19 cellular contexts compared by ENCODE assay signal in genomic region chr10:101995451-101996063, GRCh38.
DNase-seq lines count a peak whose midpoint lies in the region; ATAC-seq and TF ChIP-seq lines count a peak whose summit lies in the region.
"Had no signal": no experiment of that assay in that cellular context is flagged by ENCODE, and none has a peak within 500 bp of the region (broad histone marks: within the 10 kb centered on the region; RNA-seq: fewer than 3 reads in every experiment).

No MANE protein-coding gene starts in this region.

- H4K5ac ChIP-seq in IMR-90 (ENCODE audit: low read depth, low read length) = no peak overlapping the region

- no peak overlapping the region for H2AFZ ChIP-seq in IMR-90 (replicated peaks; ENCODE audit: low read length, poor library complexity)

- H3K27me3 ChIP-seq in IMR-90 (ENCODE audit: control insufficient read depth, insufficient read depth, low read length) (no peaks in the 10 kb centered on the region), brain microvascular endothelial cell (replicated peaks) (no peaks in the 10 kb centered on the region)
- H3K27me3 ChIP-seq: BE2C, neutrophil had no signal

- in situ Hi-C loops in IMR-90 (cut with MboI; ENCODE audit: low sequenced_read_pairs) = no loop called here
- in situ Hi-C loops in brain microvascular endothelial cell (cut with HindIII; ENCODE audit: low pct_ligation_motif_present, low sequenced_read_pairs) = no loop called here

- H2BK120ac ChIP-seq in IMR-90 (ENCODE audit: low read depth, low read length) = no peak overlapping the region

- no peak overlapping the region for H3K27ac ChIP-seq in IMR-90 (ENCODE audit: insufficient read depth, low read length)
- H3K27ac ChIP-seq in brain microvascular endothelial cell = no peak overlapping the region
- H3K27ac ChIP-seq: left ventricle myocardium inferior, neutrophil had no signal

- H3K14ac ChIP-seq in IMR-90 (replicated peaks; ENCODE audit: low read depth, low read length) = no peak overlapping the region; the same call in 1 of the 2 replicates

- dilution Hi-C loops in IMR-90 (cut with HindIII; ENCODE audit: low sequenced_read_pairs, unreplicated experiment) = no loop called here

- intact Hi-C loops in IMR-90 (cut with micrococcal nuclease) = no loop called here

- peak overlapping the region; percentile 58 for H3K27ac Mint-ChIP-seq in memory B cell
- H3K27ac Mint-ChIP-seq: activated CD8-positive, alpha-beta memory T cell treated with anti-CD3 and anti-CD28 coated beads, Interleukin-2, amount 10 ng/mL, durations not matched to agents 7 days and 5 days had no signal

- TF ChIP-seq CTCF in AG10803 (conservative IDR thresholded peaks at IDR 0.05; ENCODE audit: low read length) = no peak
- no peak for TF ChIP-seq CTCF in IMR-90 (conservative IDR thresholded peaks at IDR 0.05; ENCODE audit: low read depth, low read length)
- no peak for TF ChIP-seq CTCF in brain microvascular endothelial cell (IDR thresholded peaks at IDR 0.05; ENCODE audit: low read depth, low read length, missing control alignments)

- H3K79me1 ChIP-seq in IMR-90 (ENCODE audit: low read depth in 1 of 2, low read length in 2 of 2) = peaks cover 3 to 6% of the 10 kb centered on the region in 2 experiments; a peak in 1 of 4 replicates

- H3K56ac ChIP-seq in IMR-90 (ENCODE audit: extremely low read depth, insufficient read depth, low read length) = no peak overlapping the region

- no peak overlapping the region for H3K4me3 Mint-ChIP-seq in memory B cell
- H3K4me3 Mint-ChIP-seq: activated CD8-positive, alpha-beta memory T cell treated with anti-CD3 and anti-CD28 coated beads, Interleukin-2, amount 10 ng/mL, durations not matched to agents 7 days and 5 days; effector memory CD8-positive, alpha-beta T cell had no signal

- BruUV-seq in IMR-90 (replicated peaks; lab: Mats Ljungman, UMichigan) = no TSS peak

- H3K27me3 Mint-ChIP-seq in memory B cell = no peaks in the 10 kb centered on the region
- H3K27me3 Mint-ChIP-seq: activated CD8-positive, alpha-beta memory T cell treated with anti-CD3 and anti-CD28 coated beads, Interleukin-2, amount 10 ng/mL, durations not matched to agents 7 days and 5 days; effector memory CD8-positive, alpha-beta T cell had no signal

- H2BK15ac ChIP-seq in IMR-90 (ENCODE audit: low read depth, low read length) = no peak overlapping the region

- H2BK20ac ChIP-seq in IMR-90 (ENCODE audit: low read depth, low read length) = no peak overlapping the region

- peaks cover 29% of the 10 kb centered on the region for H3K36me3 Mint-ChIP-seq in memory B cell

- peaks cover 19% of the 10 kb centered on the region for H3K4me1 Mint-ChIP-seq in memory B cell

- H3K4me1 ChIP-seq in IMR-90 (ENCODE audit: control insufficient read depth, insufficient read depth, low read length) = 0 out of 2 replicates have a peak, but pooled peaks cover 2% of the 10 kb centered on the region
- H3K4me1 ChIP-seq: BE2C had no signal

- H2AK5ac ChIP-seq in IMR-90 (ENCODE audit: low read depth, low read length) = no peak overlapping the region

- no peak overlapping the region; the same call in 1 of the 2 replicates for H3K4me2 ChIP-seq in IMR-90 (ENCODE audit: low read depth, low read length)

- H2AK9ac ChIP-seq in IMR-90 (replicated peaks; ENCODE audit: low read depth, low read length, poor library complexity) = no peak overlapping the region

- no peaks in the 10 kb centered on the region for H4K20me1 ChIP-seq in IMR-90 (ENCODE audit: insufficient read depth, low read length)

- H3K9ac ChIP-seq in IMR-90 (ENCODE audit: low read depth, low read length) = no peak overlapping the region

- H3K23ac ChIP-seq in IMR-90 (ENCODE audit: low read depth, low read length) = peak overlapping the region; percentile 52; the same call in 1 of the 2 replicates

- no peaks in the 10 kb centered on the region for H3K9me1 ChIP-seq in IMR-90 (ENCODE audit: insufficient read depth, low read length)

- no peak overlapping the region for H4K91ac ChIP-seq in IMR-90 (ENCODE audit: insufficient read depth, low read depth, low read length)

- no peak overlapping the region for H4K8ac ChIP-seq in IMR-90 (ENCODE audit: low read depth in 2 of 2, low read length in 2 of 2)

- CTCF ChIA-PET in IMR-90 (lab: Yijun Ruan, JAX) = interaction anchor here (0.5 to 1.9 kb wide), 4 partner anchors 14 to 155 kb away, joined by 3 to 14 read pairs (median 6); no protein-coding TSS in a partner anchor

- ATAC-seq in IMR-90 (ENCODE audit: low read depth) (peak; percentile 73), memory B cell (ENCODE audit: low read depth) (no peak), GM18868 (IDR thresholded peaks at IDR 0.05; ENCODE audit: unreplicated experiment) (no peak), GM19328 (IDR thresholded peaks at IDR 0.05; ENCODE audit: unreplicated experiment) (no peak)
- ATAC-seq: activated CD8-positive, alpha-beta memory T cell treated with anti-CD3 and anti-CD28 coated beads, Interleukin-2, amount 10 ng/mL, durations not matched to agents 7 days and 5 days; effector memory CD8-positive, alpha-beta T cell had no signal

- DNase-seq in AG10803 (ENCODE audit: low read depth) = peak; percentile 24
- peak; percentile 59 for DNase-seq in IMR-90
- DNase-seq in brain microvascular endothelial cell = peak; percentile 5
- DNase-seq in memory B cell (ENCODE audit: low spot score in 2 of 2) = no peak
- DNase-seq in AG20443 (ENCODE audit: low spot score) = no peak
- no peak for DNase-seq in NCI-H146 (lab: John Stamatoyannopoulos, UW)
- DNase-seq: activated CD8-positive, alpha-beta memory T cell treated with anti-CD3 and anti-CD28 coated beads, Interleukin-2, amount 10 ng/mL, durations not matched to agents 7 days and 5 days; amniotic stem cell; BE2C; effector memory CD8-positive, alpha-beta T cell; glutamatergic neuron; left ventricle myocardium inferior; MM.1S; NCI-H2227 treated with DMSO at 0.1 percent for 48 hours; stimulated activated CD8-positive, alpha-beta memory T cell treated with anti-CD3 and anti-CD28 coated beads, Interleukin-4, amount 100 ng/mL, for 48 hours; T1000 had no signal

- H2BK5ac ChIP-seq in IMR-90 (ENCODE audit: low read depth, low read length, poor library complexity, severe bottlenecking) = no peak overlapping the region

- 13% methylated on average over 1 of the region's 1 CpG; no CpG with 5 or more reads in 1 of the 2 experiments for WGBS in IMR-90 (ENCODE audit: extremely low coverage in 2 of 2, insufficient read length in 1 of 2), 2 experiments

- peaks cover 22% of the 10 kb centered on the region for H3K36me3 ChIP-seq in IMR-90 (ENCODE audit: control insufficient read depth, insufficient read depth, low read length)
- peaks cover 5% of the 10 kb centered on the region for H3K36me3 ChIP-seq in brain microvascular endothelial cell (replicated peaks)

- no peaks in the 10 kb centered on the region for H3K9me3 ChIP-seq in IMR-90 (ENCODE audit: control insufficient read depth, insufficient read depth, low read length)
- H3K9me3 ChIP-seq: BE2C, left ventricle myocardium inferior, neutrophil had no signal

- no peaks in the 10 kb centered on the region for H3K9me3 Mint-ChIP-seq in memory B cell
- H3K9me3 Mint-ChIP-seq: effector memory CD8-positive, alpha-beta T cell had no signal

- H3K4ac ChIP-seq in IMR-90 (ENCODE audit: low read depth, low read length) = no peak overlapping the region

- POLR2A ChIA-PET in IMR-90 (lab: Charles Lee; ENCODE audit: unreplicated experiment) = interaction anchor here (0.5 kb wide), 1 partner anchor 12 kb away, joined by 4 read pairs; no protein-coding TSS in a partner anchor

- no peak for TF ChIP-seq RAD21 in IMR-90 (IDR thresholded peaks at IDR 0.05; ENCODE audit: low read length)

- no peak overlapping the region for H3K18ac ChIP-seq in IMR-90 (ENCODE audit: low read depth, low read length)

- H3K4me3 ChIP-seq in AG10803 (ENCODE audit: low read length) (no peak overlapping the region), IMR-90 (ENCODE audit: insufficient read depth, low read depth, low read length) (no peak overlapping the region), brain microvascular endothelial cell (ENCODE audit: low read depth, low read length) (no peak overlapping the region)
- H3K4me3 ChIP-seq: left ventricle myocardium inferior had no signal

- TF ChIP-seq POLR2A in IMR-90 (IDR thresholded peaks at IDR 0.05; ENCODE audit: low read depth, low read length) = no peak

TF ChIP-seq in IMR-90, 13 proteins besides CTCF, POLR2A, EP300 and RAD21:
- TF ChIP-seq CHD1 (IDR thresholded peaks at IDR 0.05; ENCODE audit: low read depth, low read length) (no peak), FOS (IDR thresholded peaks at IDR 0.05; ENCODE audit: low read depth, low read length) (no peak), MAFK (IDR thresholded peaks at IDR 0.05; ENCODE audit: low read depth, low read length) (no peak), USF2 (IDR thresholded peaks at IDR 0.05; ENCODE audit: low read depth, low read length) (no peak), NFE2L2 (IDR thresholded peaks at IDR 0.05; ENCODE audit: low read depth, low read length) (no peak), RFX5 (IDR thresholded peaks at IDR 0.05; ENCODE audit: low read depth, low read length) (no peak), MXI1 (IDR thresholded peaks at IDR 0.05; ENCODE audit: borderline replicate concordance, low read depth, low read length) (no peak), SMC3 (IDR thresholded peaks at IDR 0.05; ENCODE audit: low read depth, low read length) (no peak), CEBPB (IDR thresholded peaks at IDR 0.05; ENCODE audit: low read depth, low read length) (no peak)

Comparison
In these comparisons a context has a peak if more than half of its experiments do, and no peak if none do; other contexts are left out.
1. DNase-seq: peak in AG10803 (single experiment), IMR-90 (single experiment) and brain microvascular endothelial cell (single experiment); none in memory B cell (0 of 2), AG20443 (single experiment) and NCI-H146 (single experiment).